ENCODE assay signal across 16 cellular contexts in genomic region chr2:150080115-150080514, GRCh38.
A peak's percentile ranks its signal among the peaks of the same experiment; 100 is the strongest.
DNase-seq lines count a peak whose midpoint lies in the region; ATAC-seq and TF ChIP-seq lines count a peak whose summit lies in the region.
"Had no signal": no experiment of that assay in that cellular context is flagged by ENCODE, and none has a peak within 500 bp of the region (broad histone marks: within the 10 kb centered on the region; RNA-seq: fewer than 3 reads in every experiment).

No MANE protein-coding gene starts in this region.

- DNase-seq in Caki2 (ENCODE audit: low read depth) = peak; percentile 50
- DNase-seq in OCI-M1 (lab: John Stamatoyannopoulos, UW) = peak; percentile 39
- peak; percentile 28 for DNase-seq in dermis blood vessel endothelial cell
- DNase-seq in neural crest cell (ENCODE audit: low read depth, low spot score) = no peak
- no peak for DNase-seq in hippocampal formation (lab: John Stamatoyannopoulos, UW)
- DNase-seq in NCI-H187 (lab: John Stamatoyannopoulos, UW) = no peak
- DNase-seq: activated CD4-positive, alpha-beta T cell treated with anti-CD3 and anti-CD28 coated beads, Interleukin-2, amount 50 U/mL, for 4 hours; activated T-cell treated with anti-CD3 and anti-CD28 coated beads, Interleukin-2, amount 50 U/mL, for 1 hour; DMS153; dorsolateral prefrontal cortex; mucosa of descending colon; occipital lobe; stimulated activated CD4-positive, alpha-beta T cell treated with anti-CD3 and anti-CD28 coated beads, Interleukin-4, amount 100 ng/mL, for 1 hour had no signal

- no peak for TF ChIP-seq CTCF in neural crest cell (conservative IDR thresholded peaks at IDR 0.05)

- H3K9me3 Mint-ChIP-seq in neural crest cell = peaks cover 12% of the 10 kb centered on the region

- no peak for TF ChIP-seq POLR2A in GM18505 (IDR thresholded peaks at IDR 0.05; ENCODE audit: borderline replicate concordance, extremely low read depth, insufficient read depth, insufficient read length)

- H3K27ac Mint-ChIP-seq in neural crest cell (ENCODE audit: unreplicated experiment) = peak overlapping the region; percentile 28
- H3K27ac Mint-ChIP-seq: activated naive CD4-positive, alpha-beta T cell treated with anti-CD3 and anti-CD28 coated beads, Interleukin-2, amount 50 U/mL, for 72 hours; IgD-negative memory B cell had no signal

- H3K4me1 Mint-ChIP-seq in neural crest cell = peaks cover 23% of the 10 kb centered on the region

- in situ Hi-C loops in Caki2 (cut with HindIII; ENCODE audit: low pct_unique_long_range_greater_than_20kb, low sequenced_read_pairs) = no loop called here

- H3K36me3 Mint-ChIP-seq in neural crest cell (ENCODE audit: low read depth) = peaks cover 8% of the 10 kb centered on the region
- H3K36me3 Mint-ChIP-seq: activated naive CD4-positive, alpha-beta T cell treated with anti-CD3 and anti-CD28 coated beads, Interleukin-2, amount 50 U/mL, for 72 hours; IgD-negative memory B cell had no signal

- H3K27me3 Mint-ChIP-seq in neural crest cell (ENCODE audit: low read depth) = no peaks in the 10 kb centered on the region
- H3K27me3 Mint-ChIP-seq: IgD-negative memory B cell had no signal

- no peak for ATAC-seq in GM18505 (IDR thresholded peaks at IDR 0.05; ENCODE audit: unreplicated experiment)
- ATAC-seq: activated naive CD4-positive, alpha-beta T cell treated with anti-CD3 and anti-CD28 coated beads, Interleukin-2, amount 50 U/mL, for 72 hours; mucosa of descending colon had no signal

- H3K4me3 Mint-ChIP-seq in neural crest cell = no peak overlapping the region
- H3K4me3 Mint-ChIP-seq: IgD-negative memory B cell had no signal

Comparison
In these comparisons a context has a peak if more than half of its experiments do, and no peak if none do; other contexts are left out.
1. DNase-seq: peak in Caki2 (single experiment), OCI-M1 (single experiment) and dermis blood vessel endothelial cell (single experiment); none in neural crest cell (single experiment), hippocampal formation (0 of 2) and NCI-H187 (0 of 2).